ENCODE assay signal across 9 cellular contexts in the genomic region with DNA sequence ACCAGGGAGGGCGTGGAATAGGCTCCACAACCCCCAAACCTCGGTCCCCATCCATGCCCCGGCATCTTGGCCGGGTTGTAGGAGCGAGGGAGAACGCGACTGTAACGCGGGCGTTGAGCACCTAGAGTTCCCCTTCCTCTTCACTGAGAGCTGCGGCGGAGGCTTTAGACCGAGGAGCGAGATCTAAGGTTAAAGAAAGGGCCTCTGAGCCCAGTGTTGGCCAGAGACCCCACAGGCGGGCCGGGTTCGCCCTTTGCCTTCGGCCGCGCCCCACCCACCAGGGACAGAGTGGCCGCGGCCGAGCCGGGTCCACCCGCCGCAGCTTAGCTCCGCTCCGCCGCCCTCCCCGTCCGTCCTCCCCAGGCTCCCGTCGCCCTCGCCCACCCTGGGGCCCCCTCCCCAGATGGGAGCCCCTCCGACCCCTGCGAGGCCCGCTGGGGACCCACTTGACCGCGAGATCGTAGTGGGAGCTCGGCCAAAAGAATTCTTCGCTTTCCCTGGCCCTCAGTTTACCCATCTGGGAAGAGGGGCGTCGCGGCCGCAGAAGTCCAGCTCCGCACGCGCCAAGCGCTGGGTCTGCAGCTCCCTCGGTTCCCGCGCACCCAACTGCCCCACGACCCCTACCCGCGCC. TPM values are rescaled to one million over a fixed set of nuclear protein-coding genes. Genes with fewer than 3 reads are reported as not detected.
DNase-seq lines count a peak whose midpoint lies in the region; ATAC-seq and TF ChIP-seq lines count a peak whose summit lies in the region.
"Had no signal": no experiment of that assay in that cellular context is flagged by ENCODE, and none has a peak within 500 bp of the region (broad histone marks: within the 10 kb centered on the region; RNA-seq: fewer than 3 reads in every experiment).

No MANE protein-coding gene starts in this region.

- ATAC-seq in GM19395 (IDR thresholded peaks at IDR 0.05; ENCODE audit: unreplicated experiment), result no peak
- ATAC-seq in GM21390 (IDR thresholded peaks at IDR 0.05; ENCODE audit: unreplicated experiment), result no peak

- H3K79me2 ChIP-seq in ACC112 (ENCODE audit: control insufficient read depth, insufficient read depth, low read length, unreplicated experiment), result peaks cover 58% of the 10 kb centered on the region

- TF ChIP-seq CTCF in HL-60 (IDR thresholded peaks at IDR 0.05; ENCODE audit: insufficient read depth, low read length), result no peak
- no peak for TF ChIP-seq CTCF in mesothelial cell of epicardium (IDR thresholded peaks at IDR 0.05; ENCODE audit: unreplicated experiment)

- no peaks in the 10 kb centered on the region for H3K27me3 Mint-ChIP-seq in dendritic cell treated with granulocyte-macrophage colony-stimulating factor and Interleukin-4, amounts not matched to agents 40 ng/mL and 50 ng/mL, for 4 days
- H3K27me3 Mint-ChIP-seq in mesothelial cell of epicardium (ENCODE audit: low read depth), result peaks cover 51% of the 10 kb centered on the region

- intact Hi-C loops in dendritic cell treated with granulocyte-macrophage colony-stimulating factor and Interleukin-4, amounts not matched to agents 40 ng/mL and 50 ng/mL, for 4 days (cut with micrococcal nuclease), result loop anchor here (1.0 to 5.0 kb wide), 2 partner anchors 25 to 63 kb away; no protein-coding TSS in a partner anchor

- peaks cover 49% of the 10 kb centered on the region for H3K36me3 Mint-ChIP-seq in dendritic cell treated with granulocyte-macrophage colony-stimulating factor and Interleukin-4, amounts not matched to agents 40 ng/mL and 50 ng/mL, for 4 days (ENCODE audit: low read depth)
- peaks cover 2% of the 10 kb centered on the region for H3K36me3 Mint-ChIP-seq in mesothelial cell of epicardium

- H3K27me3 ChIP-seq in ACC112 (ENCODE audit: insufficient read depth, low read length), result no peaks in the 10 kb centered on the region
- H3K27me3 ChIP-seq in HL-60 (ENCODE audit: insufficient read depth, poor library complexity, severe bottlenecking), result no peaks in the 10 kb centered on the region

- H3K4me1 ChIP-seq in ACC112 (ENCODE audit: control insufficient read depth, insufficient read depth, low read length, unreplicated experiment), result peaks cover 46% of the 10 kb centered on the region

- peak overlapping the region; percentile 41 for H2AFZ ChIP-seq in ACC112 (ENCODE audit: low read length, unreplicated experiment)

- H3K27ac Mint-ChIP-seq in dendritic cell treated with granulocyte-macrophage colony-stimulating factor and Interleukin-4, amounts not matched to agents 40 ng/mL and 50 ng/mL, for 4 days, result peak overlapping the region; percentile 93
- H3K27ac Mint-ChIP-seq in mesothelial cell of epicardium, result no peak overlapping the region

- DNase-seq in HL-60 (ENCODE audit: low read depth in 1 of 2, low spot score in 1 of 2), result peak in 1 of 2 experiments; percentile 60
- DNase-seq in mesothelial cell of epicardium (ENCODE audit: low spot score in 2 of 2, unreplicated experiment in 2 of 2), result no peak
- DNase-seq in NCI-H524 treated with DMSO at 0.1 percent for 48 hours (lab: John Stamatoyannopoulos, UW), result no peak
- DNase-seq in DMS79 treated with DMSO at 0.1 percent for 48 hours (lab: John Stamatoyannopoulos, UW), result no peak
- DNase-seq: Karpas-422 had no signal

- H3K27ac ChIP-seq in ACC112 (ENCODE audit: low read depth, low read length), result peak overlapping the region; percentile 72
- H3K27ac ChIP-seq in HL-60 (replicated peaks), result peak overlapping the region; percentile 98

- peak overlapping the region; percentile 90 for H3K4me3 Mint-ChIP-seq in dendritic cell treated with granulocyte-macrophage colony-stimulating factor and Interleukin-4, amounts not matched to agents 40 ng/mL and 50 ng/mL, for 4 days
- peak overlapping the region; percentile 56 for H3K4me3 Mint-ChIP-seq in mesothelial cell of epicardium

- H3K4me1 Mint-ChIP-seq in dendritic cell treated with granulocyte-macrophage colony-stimulating factor and Interleukin-4, amounts not matched to agents 40 ng/mL and 50 ng/mL, for 4 days (ENCODE audit: low read depth), result peaks cover 60% of the 10 kb centered on the region
- peaks cover 8% of the 10 kb centered on the region for H3K4me1 Mint-ChIP-seq in mesothelial cell of epicardium

- H3K36me3 ChIP-seq in ACC112 (ENCODE audit: insufficient read depth, low read length), result peaks cover 4% of the 10 kb centered on the region; the same call in 1 of the 2 replicates

- H3K9me3 Mint-ChIP-seq in dendritic cell treated with granulocyte-macrophage colony-stimulating factor and Interleukin-4, amounts not matched to agents 40 ng/mL and 50 ng/mL, for 4 days, result no peaks in the 10 kb centered on the region
- H3K9me3 Mint-ChIP-seq in mesothelial cell of epicardium, result peaks cover 8% of the 10 kb centered on the region

- H3K4me3 ChIP-seq in ACC112 (ENCODE audit: low read depth, low read length), result peak overlapping the region; percentile 99
- H3K4me3 ChIP-seq in HL-60 (replicated peaks; ENCODE audit: insufficient read depth, low read length), result peak overlapping the region; percentile 82

RNA-seq across cellular contexts. Expression of gene ANPEP, which starts 0.4 kb away (rescaled TPM):
- 12.5 to 16.3 TPM (median 15.8 TPM) in 3 replicates for total RNA-seq in mesothelial cell of epicardium

RNA-seq across cellular contexts. Expression of gene MESP2, which starts 38.1 kb away (rescaled TPM):
- total RNA-seq in mesothelial cell of epicardium, result 0.29 TPM in 1 of 3 replicates, not detected in the others
